16 cellular contexts compared by ENCODE assay signal in the genomic region with DNA sequence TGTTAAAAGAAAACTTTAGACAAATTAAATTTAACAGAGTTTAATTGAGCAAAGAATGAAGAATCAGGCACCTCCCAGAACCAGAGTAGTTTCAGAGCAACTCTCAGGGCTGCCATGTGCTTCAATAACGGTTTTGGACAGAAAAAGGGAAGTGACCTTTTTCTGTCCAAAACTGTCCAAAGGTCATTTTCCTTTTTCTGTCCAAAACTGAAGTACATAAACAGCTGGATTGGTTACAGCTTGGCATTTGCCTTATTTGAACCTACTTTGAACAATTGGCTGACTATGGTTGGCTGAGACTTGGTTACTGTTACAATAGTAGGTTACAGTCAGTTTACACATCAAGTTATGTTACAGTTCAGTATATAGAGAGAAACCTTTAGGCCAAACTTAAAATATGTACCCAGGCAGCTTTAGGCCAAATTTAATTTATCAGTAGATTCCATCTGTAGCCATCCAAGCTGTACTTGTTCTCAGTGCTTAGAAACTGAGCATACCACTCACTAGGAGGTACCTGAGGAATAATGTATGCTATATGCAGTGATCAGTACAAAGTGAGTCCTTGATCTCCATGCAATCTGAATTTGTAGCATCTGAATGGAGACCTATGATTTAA. TPM values are rescaled to one million over a fixed set of nuclear protein-coding genes. Genes with fewer than 3 reads are reported as not detected.
DNase-seq lines count a peak whose midpoint lies in the region; ATAC-seq and TF ChIP-seq lines count a peak whose summit lies in the region.
"Had no signal": no experiment of that assay in that cellular context is flagged by ENCODE, and none has a peak within 500 bp of the region (broad histone marks: within the 10 kb centered on the region; RNA-seq: fewer than 3 reads in every experiment).

No MANE protein-coding gene starts in this region.

- H3K4me1 ChIP-seq in tibial nerve, result peaks cover 0 to 5% (median 0%) of the 10 kb centered on the region in 4 donors
- H3K4me1 ChIP-seq: parathyroid adenoma had no signal

- 7 to 15% methylated on average over 1 of the region's 1 CpG for WGBS in tibial nerve, 2 donors

- TF ChIP-seq EP300 in tibial nerve (IDR thresholded peaks at IDR 0.05), result no peak

- H3K27me3 ChIP-seq in tibial nerve, result no peaks in the 10 kb centered on the region
- H3K27me3 ChIP-seq: adrenal gland had no signal

- ATAC-seq in GM18498 (IDR thresholded peaks at IDR 0.05; ENCODE audit: unreplicated experiment) (peak; percentile 84), GM19395 (IDR thresholded peaks at IDR 0.05; ENCODE audit: unreplicated experiment) (peak; percentile 83), HG02938 (IDR thresholded peaks at IDR 0.05; ENCODE audit: unreplicated experiment) (peak; percentile 67), HG03469 (IDR thresholded peaks at IDR 0.05; ENCODE audit: unreplicated experiment) (no peak)
- ATAC-seq: activated T-cell treated with anti-CD3 and anti-CD28 coated beads, Interleukin-2, amount 50 U/mL, for 4 hours had no signal

- TF ChIP-seq CTCF in tibial nerve (IDR thresholded peaks at IDR 0.05), result no peak

- DNase-seq in OCI-M1 (lab: John Stamatoyannopoulos, UW), result peak; percentile 64
- DNase-seq in C1 segment of cervical spinal cord (lab: John Stamatoyannopoulos, UW), result no peak
- DNase-seq in T1000 (lab: John Stamatoyannopoulos, UW), result no peak
- no peak for DNase-seq in tibial nerve (ENCODE audit: low spot score in 2 of 2)
- DNase-seq: activated CD4-positive, alpha-beta T cell treated with anti-CD3 and anti-CD28 coated beads, Interleukin-2, amount 10 ng/mL, durations not matched to agents 7 days and 5 days; activated T-cell treated with anti-CD3 and anti-CD28 coated beads, Interleukin-2, amount 50 U/mL, for 4 hours; adrenal gland; glutamatergic neuron; NCI-H187 treated with DMSO at 0.1 percent for 48 hours had no signal

- TF ChIP-seq POLR2A in tibial nerve (IDR thresholded peaks at IDR 0.05), result no peak

- H3K36me3 ChIP-seq in tibial nerve, result peaks cover 0 to 17% (median 0%) of the 10 kb centered on the region in 3 donors
- H3K36me3 ChIP-seq: HAP-1 had no signal

- H3K9me3 ChIP-seq in tibial nerve, result no peaks in the 10 kb centered on the region
- H3K9me3 ChIP-seq: adrenal gland, HAP-1 had no signal

- H3K4me3 ChIP-seq in tibial nerve, result no peak overlapping the region
- H3K4me3 ChIP-seq: adrenal gland, HAP-1 had no signal

- H3K27ac ChIP-seq in tibial nerve, result no peak overlapping the region
- H3K27ac ChIP-seq: adrenal gland, KMS-11, parathyroid adenoma had no signal

RNA-seq across cellular contexts. Expression of a gene that starts 44.0 kb away (rescaled TPM):
- total RNA-seq in tibial nerve, result 10 to 100 TPM; 12.3 to 18.4 (median 16.0) TPM

RNA-seq across cellular contexts. Expression of a gene that starts 44.4 kb away (rescaled TPM):
- 10 to 100 TPM; 10.5 to 23.8 (median 18.3) TPM for total RNA-seq in tibial nerve
